Comparison of ENCODE assay signal across 15 cellular contexts in the genomic region with DNA sequence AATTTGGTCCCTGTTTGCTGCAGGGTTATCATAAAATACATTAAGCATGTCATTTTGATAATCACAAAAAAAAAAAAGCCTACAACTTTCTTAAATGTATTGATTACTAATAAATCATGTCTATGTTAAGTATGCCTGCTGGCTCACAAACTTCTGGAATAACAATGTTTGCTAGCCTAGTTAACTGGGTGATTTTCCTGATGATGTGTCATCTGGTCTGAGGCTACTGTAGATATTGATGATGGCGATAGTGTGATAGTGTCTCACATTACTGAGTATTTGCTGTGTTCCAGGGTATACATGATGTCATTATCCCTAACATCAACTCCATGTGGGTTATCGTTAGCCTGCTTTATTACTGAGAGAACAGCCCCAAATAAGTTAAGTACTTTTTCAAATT.
DNase-seq lines count a peak whose midpoint lies in the region; ATAC-seq and TF ChIP-seq lines count a peak whose summit lies in the region.
"Had no signal": no experiment of that assay in that cellular context is flagged by ENCODE, and none has a peak within 500 bp of the region (broad histone marks: within the 10 kb centered on the region; RNA-seq: fewer than 3 reads in every experiment).

No MANE protein-coding gene starts in this region.

- H3K4me2 ChIP-seq in GM23338 (0 out of 2 replicates have a peak overlapping the region, but pooled peaks have one; percentile 24), hepatocyte (no peak overlapping the region)
- H3K4me2 ChIP-seq: PC-9 had no signal

- H3K9me3 Mint-ChIP-seq in GM23338 (no peaks in the 10 kb centered on the region), HFFc6 (no peaks in the 10 kb centered on the region)
- H3K9me3 Mint-ChIP-seq: CD8-positive, alpha-beta memory T cell had no signal

- no peaks in the 10 kb centered on the region for H3K27me3 ChIP-seq in GM23338 (ENCODE audit: insufficient read depth)
- no peaks in the 10 kb centered on the region for H3K27me3 ChIP-seq in hepatocyte

- no peak for ATAC-seq in GM23338
- ATAC-seq: K562 had no signal

- H3K27ac Mint-ChIP-seq in GM23338 (no peak overlapping the region), HFFc6 (no peak overlapping the region)
- H3K27ac Mint-ChIP-seq: CD8-positive, alpha-beta memory T cell had no signal

- H3K79me2 ChIP-seq in GM23338 (replicated peaks; ENCODE audit: insufficient read depth) = no peaks in the 10 kb centered on the region
- no peaks in the 10 kb centered on the region for H3K79me2 ChIP-seq in hepatocyte

- no peaks in the 10 kb centered on the region for H3K36me3 ChIP-seq in GM23338 (ENCODE audit: insufficient read depth)
- H3K36me3 ChIP-seq in hepatocyte (replicated peaks; ENCODE audit: insufficient read depth, low read depth) = no peaks in the 10 kb centered on the region

- H3K4me1 ChIP-seq in GM23338 (ENCODE audit: insufficient read depth) (peaks cover 29% of the 10 kb centered on the region), hepatocyte (ENCODE audit: insufficient read depth) (peaks cover under 1% of the 10 kb centered on the region)

- H4K20me1 ChIP-seq in GM23338 (replicated peaks; ENCODE audit: insufficient read depth) (no peaks in the 10 kb centered on the region), hepatocyte (ENCODE audit: insufficient read depth, poor library complexity, severe bottlenecking) (no peaks in the 10 kb centered on the region)

- 61% methylated on average over 2 of the region's 2 CpGs for WGBS in hepatocyte (ENCODE audit: low lambda C conversion rate, missing lambda C conversion rate)

- no peak for DNase-seq in GM23338 (ENCODE audit: low spot score)
- peak; percentile 1 for DNase-seq in HFFc6
- DNase-seq in NCI-H69 (lab: John Stamatoyannopoulos, UW) = peak; percentile 35
- peak; percentile 18 for DNase-seq in fibroblast of mammary gland (ENCODE audit: low read depth)
- DNase-seq in hepatocyte (ENCODE audit: low spot score) = no peak
- DNase-seq in OCI-M1 (lab: John Stamatoyannopoulos, UW) = no peak
- DNase-seq in activated T-cell treated with anti-CD3 and anti-CD28 coated beads for 4 hours = no peak
- DNase-seq: ACHN; C1 segment of cervical spinal cord; CD8-positive, alpha-beta memory T cell; NCI-H2171; NCI-H446 treated with DMSO at 0.1 percent for 48 hours; PC-9; T-helper 2 cell had no signal

- no peak overlapping the region for H3K27ac ChIP-seq in GM23338 (ENCODE audit: low read depth)
- no peak overlapping the region for H3K27ac ChIP-seq in hepatocyte
- H3K27ac ChIP-seq: PC-9 had no signal

- H3K4me3 Mint-ChIP-seq in GM23338 (no peak overlapping the region), HFFc6 (no peak overlapping the region)
- H3K4me3 Mint-ChIP-seq: CD8-positive, alpha-beta memory T cell had no signal

- peaks cover 2% of the 10 kb centered on the region for H3K27me3 Mint-ChIP-seq in GM23338 (ENCODE audit: insufficient read depth, low read depth, poor library complexity)
- H3K27me3 Mint-ChIP-seq in HFFc6 (ENCODE audit: insufficient read depth) = no peaks in the 10 kb centered on the region
- H3K27me3 Mint-ChIP-seq: CD8-positive, alpha-beta memory T cell had no signal

- H2AFZ ChIP-seq in GM23338 (no peak overlapping the region), hepatocyte (no peak overlapping the region)
- H2AFZ ChIP-seq: PC-9 had no signal

- H3K4me3 ChIP-seq in GM23338 (no peak overlapping the region), fibroblast of mammary gland (ENCODE audit: control insufficient read depth, low read depth, low read length) (no peak overlapping the region), hepatocyte (no peak overlapping the region)
- H3K4me3 ChIP-seq: K562, PC-9 had no signal

- no peaks in the 10 kb centered on the region for H3K9me3 ChIP-seq in hepatocyte (ENCODE audit: low read depth)

- H3K9me2 ChIP-seq in GM23338 (ENCODE audit: insufficient read depth) (no peaks in the 10 kb centered on the region), hepatocyte (replicated peaks; ENCODE audit: insufficient read depth) (no peaks in the 10 kb centered on the region)

- H3K4me1 Mint-ChIP-seq in GM23338 (peaks cover 36% of the 10 kb centered on the region), HFFc6 (ENCODE audit: low read depth) (peaks cover 20% of the 10 kb centered on the region)

- TF ChIP-seq CTCF in GM23338 (conservative IDR thresholded peaks at IDR 0.05; ENCODE audit: low read depth in 2 of 2) (no peak), HFFc6 (IDR thresholded peaks at IDR 0.05) (no peak), fibroblast of mammary gland (conservative IDR thresholded peaks at IDR 0.05; ENCODE audit: control insufficient read depth, insufficient read depth, low read depth, low read length) (no peak), hepatocyte (IDR thresholded peaks at IDR 0.05; ENCODE audit: poor library complexity) (no peak)

- H3K36me3 Mint-ChIP-seq in GM23338 (ENCODE audit: low read depth) (no peaks in the 10 kb centered on the region), HFFc6 (ENCODE audit: low read depth) (no peaks in the 10 kb centered on the region; the same call in 1 of the 2 replicates)

- no peaks in the 10 kb centered on the region for H3F3A ChIP-seq in GM23338 (replicated peaks; ENCODE audit: low read depth)

TF ChIP-seq in GM23338, 12 proteins besides CTCF, POLR2A, EP300 and RAD21:
- TF ChIP-seq, protein P1, sequence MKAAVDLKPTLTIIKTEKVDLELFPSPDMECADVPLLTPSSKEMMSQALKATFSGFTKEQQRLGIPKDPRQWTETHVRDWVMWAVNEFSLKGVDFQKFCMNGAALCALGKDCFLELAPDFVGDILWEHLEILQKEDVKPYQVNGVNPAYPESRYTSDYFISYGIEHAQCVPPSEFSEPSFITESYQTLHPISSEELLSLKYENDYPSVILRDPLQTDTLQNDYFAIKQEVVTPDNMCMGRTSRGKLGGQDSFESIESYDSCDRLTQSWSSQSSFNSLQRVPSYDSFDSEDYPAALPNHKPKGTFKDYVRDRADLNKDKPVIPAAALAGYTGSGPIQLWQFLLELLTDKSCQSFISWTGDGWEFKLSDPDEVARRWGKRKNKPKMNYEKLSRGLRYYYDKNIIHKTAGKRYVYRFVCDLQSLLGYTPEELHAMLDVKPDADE (IDR thresholded peaks at IDR 0.05) = no peak
TF ChIP-seq in GM23338: peak in this region for 0.

Comparison
In these comparisons a context has a peak if more than half of its experiments do, and no peak if none do; other contexts are left out.
1. DNase-seq: peak in HFFc6 (single experiment), NCI-H69 (single experiment) and fibroblast of mammary gland (single experiment); none in GM23338 (single experiment), hepatocyte (single experiment), OCI-M1 (single experiment) and activated T-cell treated with anti-CD3 and anti-CD28 coated beads for 4 hours (single experiment).